ENCODE assay signal across 12 cellular contexts in genomic region chr1:115179397-115179835, GRCh38.
A peak's percentile ranks its signal among the peaks of the same experiment; 100 is the strongest.
DNase-seq lines count a peak whose midpoint lies in the region; ATAC-seq, FAIRE-seq and TF ChIP-seq lines count a peak whose summit lies in the region.
"Had no signal": no experiment of that assay in that cellular context is flagged by ENCODE, and none has a peak within 500 bp of the region (broad histone marks: within the 10 kb centered on the region; RNA-seq: fewer than 3 reads in every experiment).

No MANE protein-coding gene starts in this region.

- H3K27ac ChIP-seq in A549 (peak overlapping the region; percentile 86 to 89), hepatocyte (peak overlapping the region; percentile 59), tibial nerve (no peak overlapping the region)

- H3K4me3 ChIP-seq in A549 (no peak overlapping the region), hepatocyte (no peak overlapping the region), tibial nerve (no peak overlapping the region)

- no peak overlapping the region for H2AFZ ChIP-seq in hepatocyte

- TF ChIP-seq CTCF in A549 (IDR thresholded peaks at IDR 0.05) (no peak), hepatocyte (IDR thresholded peaks at IDR 0.05; ENCODE audit: poor library complexity) (no peak), tibial nerve (IDR thresholded peaks at IDR 0.05) (no peak), GM10266 (IDR thresholded peaks at IDR 0.05; ENCODE audit: control insufficient read depth, insufficient read depth, low read depth, missing control alignments) (no peak)

- TF ChIP-seq EP300 in A549 (IDR thresholded peaks at IDR 0.05): peak; percentile 30 to 77; a peak in 3 of 5 replicates
- TF ChIP-seq EP300 in tibial nerve (IDR thresholded peaks at IDR 0.05): no peak

- no peaks in the 10 kb centered on the region for H3K36me3 Mint-ChIP-seq in activated T-helper 1 cell treated with anti-CD3 and anti-CD28 coated beads, Interleukin-12 subunit alpha, Interleukin-12 subunit beta, Interleukin-2, Interleukin-4 antibody, amounts not matched to agents 30 ng/mL and 10 ng/mL and 1 ng/mL, durations not matched to agents 14 hours and 24 hours and 36 hours (ENCODE audit: low read depth)

- H3K36me3 ChIP-seq in hepatocyte (replicated peaks; ENCODE audit: insufficient read depth, low read depth): no peaks in the 10 kb centered on the region
- H3K36me3 ChIP-seq in tibial nerve: no peaks in the 10 kb centered on the region

- TF ChIP-seq POLR2A in A549 (IDR thresholded peaks at IDR 0.05; ENCODE audit: low read length): no peak
- TF ChIP-seq POLR2A in tibial nerve (IDR thresholded peaks at IDR 0.05): no peak

- no peak overlapping the region for H3K4me3 Mint-ChIP-seq in activated T-helper 1 cell treated with anti-CD3 and anti-CD28 coated beads, Interleukin-12 subunit alpha, Interleukin-12 subunit beta, Interleukin-2, Interleukin-4 antibody, amounts not matched to agents 30 ng/mL and 10 ng/mL and 1 ng/mL, durations not matched to agents 14 hours and 24 hours and 36 hours

- FAIRE-seq in A549 (lab: Jason Lieb, UNC): no peak
- FAIRE-seq: GM19239 had no signal

- H3K4me2 ChIP-seq in A549 (peak overlapping the region; percentile 65), hepatocyte (no peak overlapping the region)

- no peak overlapping the region for H3K27ac Mint-ChIP-seq in activated T-helper 1 cell treated with anti-CD3 and anti-CD28 coated beads, Interleukin-12 subunit alpha, Interleukin-12 subunit beta, Interleukin-2, Interleukin-4 antibody, amounts not matched to agents 30 ng/mL and 10 ng/mL and 1 ng/mL, durations not matched to agents 14 hours and 24 hours and 36 hours

- TF ChIP-seq RAD21 in A549 (conservative IDR thresholded peaks at IDR 0.05 in 1 of 2, IDR thresholded peaks at IDR 0.05 in 1 of 2): peak; percentile 17 to 29; a peak in 4 of 5 replicates

- no peaks in the 10 kb centered on the region for H3K9me3 Mint-ChIP-seq in activated T-helper 1 cell treated with anti-CD3 and anti-CD28 coated beads, Interleukin-12 subunit alpha, Interleukin-12 subunit beta, Interleukin-2, Interleukin-4 antibody, amounts not matched to agents 30 ng/mL and 10 ng/mL and 1 ng/mL, durations not matched to agents 14 hours and 24 hours and 36 hours

- CTCF ChIA-PET in A549 (lab: Yijun Ruan, JAX): interaction anchor here (0.6 to 5.7 kb wide), 3 partner anchors 11 to 41 kb away, joined by 3 to 26 read pairs (median 4); no protein-coding TSS in a partner anchor

- POLR2A ChIA-PET in A549 (lab: Yijun Ruan, JAX): interaction anchor here (0.5 to 1.4 kb wide), 5 partner anchors 10 to 575 kb away, joined by 3 to 8 read pairs (median 4); no protein-coding TSS in a partner anchor

- 5% methylated on average over 4 of the region's 10 CpGs for WGBS in A549 (ENCODE audit: missing lambda C conversion rate)
- 72% methylated on average over 10 of the region's 10 CpGs for WGBS in hepatocyte (ENCODE audit: low lambda C conversion rate, missing lambda C conversion rate)
- 81 to 97% methylated on average over 8 to 10 of the region's 10 CpGs for WGBS in tibial nerve, 2 donors

- peak; percentile 93 to 94 for ATAC-seq in A549
- ATAC-seq in HG02588 (IDR thresholded peaks at IDR 0.05; ENCODE audit: unreplicated experiment): peak; percentile 59

- H3K79me2 ChIP-seq in hepatocyte: no peaks in the 10 kb centered on the region

- DNase-seq in A549 (ENCODE audit: low read depth in 1 of 2, low spot score in 1 of 2) (peak; percentile 67 to 89), amniotic epithelial cell (ENCODE audit: low read depth) (peak; percentile 99), hepatocyte (ENCODE audit: low spot score) (peak; percentile 70), tibial nerve (ENCODE audit: low spot score in 2 of 2) (no peak), GM10266 (ENCODE audit: extremely low spot score) (no peak)
- DNase-seq in activated CD8-positive, alpha-beta memory T cell treated with anti-CD3 and anti-CD28 coated beads, Interleukin-2, amount 50 U/mL, for 48 hours: no peak
- DNase-seq in activated T-helper 1 cell treated with anti-CD3 and anti-CD28 coated beads, Interleukin-12 subunit alpha, Interleukin-12 subunit beta, Interleukin-2, Interleukin-4 antibody, amounts not matched to agents 30 ng/mL and 10 ng/mL and 1 ng/mL, durations not matched to agents 14 hours and 24 hours and 36 hours (ENCODE audit: low spot score): no peak
- DNase-seq: COR-L47; NCI-H82; stimulated activated CD4-positive, alpha-beta T cell treated with anti-CD3 and anti-CD28 coated beads, Interleukin-4, amount 100 ng/mL, for 4 hours had no signal

- H4K20me1 ChIP-seq in hepatocyte (ENCODE audit: insufficient read depth, poor library complexity, severe bottlenecking): no peaks in the 10 kb centered on the region

- H3K4me1 ChIP-seq in A549 (peaks cover 31% of the 10 kb centered on the region), hepatocyte (ENCODE audit: insufficient read depth) (peaks cover 12% of the 10 kb centered on the region), tibial nerve (peaks cover 0 to 11% (median 0%) of the 10 kb centered on the region in 4 donors)

- H3K27me3 ChIP-seq in hepatocyte (no peaks in the 10 kb centered on the region), tibial nerve (no peaks in the 10 kb centered on the region)

- no peaks in the 10 kb centered on the region for H3K9me2 ChIP-seq in hepatocyte (replicated peaks; ENCODE audit: insufficient read depth)

- intact Hi-C loops in activated T-helper 1 cell treated with anti-CD3 and anti-CD28 coated beads, Interleukin-12 subunit alpha, Interleukin-12 subunit beta, Interleukin-2, Interleukin-4 antibody, amounts not matched to agents 30 ng/mL and 10 ng/mL and 1 ng/mL, durations not matched to agents 14 hours and 24 hours and 36 hours (cut with micrococcal nuclease): no loop called here

- H3K4me1 Mint-ChIP-seq in activated T-helper 1 cell treated with anti-CD3 and anti-CD28 coated beads, Interleukin-12 subunit alpha, Interleukin-12 subunit beta, Interleukin-2, Interleukin-4 antibody, amounts not matched to agents 30 ng/mL and 10 ng/mL and 1 ng/mL, durations not matched to agents 14 hours and 24 hours and 36 hours (ENCODE audit: low read depth): peaks cover 7% of the 10 kb centered on the region

- no peaks in the 10 kb centered on the region for H3K27me3 Mint-ChIP-seq in activated T-helper 1 cell treated with anti-CD3 and anti-CD28 coated beads, Interleukin-12 subunit alpha, Interleukin-12 subunit beta, Interleukin-2, Interleukin-4 antibody, amounts not matched to agents 30 ng/mL and 10 ng/mL and 1 ng/mL, durations not matched to agents 14 hours and 24 hours and 36 hours (ENCODE audit: insufficient read depth)

- H3K9me3 ChIP-seq in A549 (no peaks in the 10 kb centered on the region), hepatocyte (ENCODE audit: low read depth) (no peaks in the 10 kb centered on the region), tibial nerve (peaks cover 0 to 4% (median 0%) of the 10 kb centered on the region in 4 donors)

TF ChIP-seq in A549, 52 proteins besides CTCF, POLR2A, EP300 and RAD21 (continues in another document):
- TF ChIP-seq ZFP36 (IDR thresholded peaks at IDR 0.05; ENCODE audit: borderline replicate concordance, partially characterized antibody): no peak
- TF ChIP-seq HES2 (IDR thresholded peaks at IDR 0.05): no peak
- TF ChIP-seq HOXA7 (CRISPR knock-in tag; IDR thresholded peaks at IDR 0.05): no peak
- TF ChIP-seq PHF8 (IDR thresholded peaks at IDR 0.05; ENCODE audit: borderline replicate concordance, low read depth): no peak
- TF ChIP-seq KDM5A (IDR thresholded peaks at IDR 0.05): no peak
- TF ChIP-seq JUN (IDR thresholded peaks at IDR 0.05): peak in 1 of 2 experiments; percentile 52; a peak in 2 of 5 replicates
- no peak for TF ChIP-seq PBX3 (IDR thresholded peaks at IDR 0.05)
- no peak for TF ChIP-seq HDAC2 (IDR thresholded peaks at IDR 0.05)
- TF ChIP-seq MAFK (IDR thresholded peaks at IDR 0.05; ENCODE audit: partially characterized antibody): peak; percentile 99
- no peak for TF ChIP-seq E2F6 (IDR thresholded peaks at IDR 0.05; ENCODE audit: borderline replicate concordance, low read depth)
- TF ChIP-seq HEYL (CRISPR knock-in tag; IDR thresholded peaks at IDR 0.05): no peak
- no peak for TF ChIP-seq HMGXB4 (CRISPR knock-in tag; IDR thresholded peaks at IDR 0.05; ENCODE audit: borderline replicate concordance)
- TF ChIP-seq JUNB (IDR thresholded peaks at IDR 0.05): peak; percentile 89
- TF ChIP-seq EHMT2 (IDR thresholded peaks at IDR 0.05; ENCODE audit: low read depth): no peak

Comparison
In these comparisons a context has a peak if more than half of its experiments do, and no peak if none do; other contexts are left out.
1. DNase-seq: peak in A549 (2 of 2), amniotic epithelial cell (single experiment) and hepatocyte (single experiment); none in tibial nerve (0 of 2), activated CD8-positive, alpha-beta memory T cell treated with anti-CD3 and anti-CD28 coated beads, Interleukin-2, amount 50 U/mL, for 48 hours (single experiment), GM10266 (single experiment) and activated T-helper 1 cell treated with anti-CD3 and anti-CD28 coated beads, Interleukin-12 subunit alpha, Interleukin-12 subunit beta, Interleukin-2, Interleukin-4 antibody, amounts not matched to agents 30 ng/mL and 10 ng/mL and 1 ng/mL, durations not matched to agents 14 hours and 24 hours and 36 hours (single experiment).
2. H3K27ac ChIP-seq: peak in A549 (2 of 2) and hepatocyte (single experiment); none in tibial nerve (0 of 4).